ENCODE assay signal across 8 cellular contexts in the genomic region with DNA sequence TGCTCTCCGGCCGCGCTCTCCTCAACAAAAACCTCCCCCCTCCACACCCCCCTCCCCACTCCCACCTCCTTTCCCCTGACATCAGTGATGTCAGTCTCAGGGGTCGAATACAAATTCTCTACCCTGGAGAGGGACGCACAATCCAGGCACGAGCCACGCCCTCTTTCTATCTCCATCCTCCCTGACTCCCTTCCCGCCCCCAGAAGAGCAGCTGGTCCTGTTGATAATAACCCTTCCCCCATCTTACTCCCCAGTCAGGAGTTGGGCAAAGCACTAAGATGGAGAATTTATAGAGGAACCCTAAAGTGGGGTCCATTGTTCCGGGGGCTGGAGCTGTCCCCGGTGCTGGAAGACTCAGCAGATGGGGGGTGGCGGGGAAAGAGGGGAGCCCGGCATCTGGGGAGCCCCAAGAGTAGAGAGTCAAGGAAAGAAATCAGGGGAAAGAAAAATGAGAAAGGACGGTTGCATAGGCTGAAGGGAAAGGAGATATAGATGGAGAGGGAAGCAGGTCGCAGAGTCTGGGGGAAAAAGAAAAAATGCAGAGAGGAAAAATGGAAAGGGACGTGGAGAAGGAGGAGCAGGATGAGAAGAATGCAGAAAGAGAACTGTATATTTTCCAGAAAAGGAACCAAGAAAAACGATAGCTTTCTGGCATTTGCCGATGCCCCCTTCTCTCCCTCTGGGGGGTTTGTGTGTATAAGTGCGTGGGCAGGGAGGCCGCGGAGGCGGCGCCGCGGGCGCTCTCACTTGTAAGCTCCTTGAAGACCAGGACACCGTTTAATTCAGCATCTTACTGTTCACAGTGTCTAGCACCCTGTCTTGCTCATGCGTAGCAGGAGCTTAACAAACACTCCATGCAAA. TPM values are rescaled to one million over a fixed set of nuclear protein-coding genes. Genes with fewer than 3 reads are reported as not detected.
DNase-seq lines count a peak whose midpoint lies in the region; ATAC-seq and TF ChIP-seq lines count a peak whose summit lies in the region.

A gene (minus strand): TSS at position 33 of the 861 bp plus-strand sequence. CDS start 783 bp downstream, outside the sequence.

- H3K4me1 Mint-ChIP-seq in glutamatergic neuron (ENCODE audit: low read depth, unreplicated experiment): peaks cover 57% of the 10 kb centered on the region
- H3K4me1 Mint-ChIP-seq in stimulated activated effector memory CD8-positive, alpha-beta T cell treated with anti-CD3 and anti-CD28 coated beads, Interleukin-12 subunit alpha, Interleukin-12 subunit beta, amount 100 ng/mL, for 72 hours: peaks cover 39% of the 10 kb centered on the region

- peak within 1 kb of the TSS; percentile 100 for H3K27ac Mint-ChIP-seq in glutamatergic neuron (ENCODE audit: unreplicated experiment)
- no peak within 1 kb of the TSS for H3K27ac Mint-ChIP-seq in stimulated activated effector memory CD8-positive, alpha-beta T cell treated with anti-CD3 and anti-CD28 coated beads, Interleukin-12 subunit alpha, Interleukin-12 subunit beta, amount 100 ng/mL, for 72 hours

- no peak within 1 kb of the TSS for H3K27ac ChIP-seq in BLaER1
- peak within 1 kb of the TSS; percentile 87 for H3K27ac ChIP-seq in HUES64 (ENCODE audit: low read depth, low read length)

- TF ChIP-seq CTCF in glutamatergic neuron (IDR thresholded peaks at IDR 0.05; ENCODE audit: partially characterized antibody, unreplicated experiment): no peak

- peaks cover 47% of the 10 kb centered on the region for H3K4me1 ChIP-seq in BLaER1
- H3K4me1 ChIP-seq in HUES64 (ENCODE audit: insufficient read depth, low read length): peaks cover 6% of the 10 kb centered on the region; the same call in 1 of the 2 replicates

- peaks cover 11% of the 10 kb centered on the region for H3K36me3 Mint-ChIP-seq in glutamatergic neuron (ENCODE audit: unreplicated experiment)
- H3K36me3 Mint-ChIP-seq in stimulated activated effector memory CD8-positive, alpha-beta T cell treated with anti-CD3 and anti-CD28 coated beads, Interleukin-12 subunit alpha, Interleukin-12 subunit beta, amount 100 ng/mL, for 72 hours: peaks cover 6% of the 10 kb centered on the region

- peak within 1 kb of the TSS; percentile 100 for H3K4me3 Mint-ChIP-seq in glutamatergic neuron (ENCODE audit: unreplicated experiment)
- H3K4me3 Mint-ChIP-seq in stimulated activated effector memory CD8-positive, alpha-beta T cell treated with anti-CD3 and anti-CD28 coated beads, Interleukin-12 subunit alpha, Interleukin-12 subunit beta, amount 100 ng/mL, for 72 hours: peak within 1 kb of the TSS; percentile 76

- no peaks in the 10 kb centered on the region for H3K9me3 ChIP-seq in BLaER1
- H3K9me3 ChIP-seq in HUES64 (ENCODE audit: insufficient read depth, low read depth, low read length): no peaks in the 10 kb centered on the region

- H4K20me1 ChIP-seq in BLaER1: no peaks in the 10 kb centered on the region

- H3K9ac ChIP-seq in BLaER1 (no peak within 1 kb of the TSS), HUES64 (ENCODE audit: low read depth, low read length) (no peak within 1 kb of the TSS)

- peaks cover 18% of the 10 kb centered on the region for H3K27me3 Mint-ChIP-seq in glutamatergic neuron (ENCODE audit: unreplicated experiment)

- H3K9me3 Mint-ChIP-seq in glutamatergic neuron (ENCODE audit: unreplicated experiment): peaks cover 18% of the 10 kb centered on the region
- no peaks in the 10 kb centered on the region for H3K9me3 Mint-ChIP-seq in stimulated activated effector memory CD8-positive, alpha-beta T cell treated with anti-CD3 and anti-CD28 coated beads, Interleukin-12 subunit alpha, Interleukin-12 subunit beta, amount 100 ng/mL, for 72 hours

- 4% methylated on average over 27 of the region's 27 CpGs for WGBS in HUES64

- DNase-seq in SHP77 (lab: John Stamatoyannopoulos, UW): peak; percentile 100
- peak; percentile 87 for DNase-seq in glutamatergic neuron
- DNase-seq in stimulated activated effector memory CD8-positive, alpha-beta T cell treated with anti-CD3 and anti-CD28 coated beads, Interleukin-12 subunit alpha, Interleukin-12 subunit beta, amount 100 ng/mL, for 72 hours (ENCODE audit: low spot score in 2 of 2): no peak
- DNase-seq in amniotic stem cell (lab: John Stamatoyannopoulos, UW): no peak

- H3K4me2 ChIP-seq in BLaER1: peak within 1 kb of the TSS; percentile 34

- H3K36me3 ChIP-seq in BLaER1 (no peaks in the 10 kb centered on the region), HUES64 (ENCODE audit: insufficient read depth, low read length) (no peaks in the 10 kb centered on the region)

- H3K4me3 ChIP-seq in BLaER1: no peak within 1 kb of the TSS
- H3K4me3 ChIP-seq in HUES64 (ENCODE audit: low read length): peak within 1 kb of the TSS; percentile 51

- H3K27me3 ChIP-seq in BLaER1: peaks cover 61% of the 10 kb centered on the region
- H3K27me3 ChIP-seq in HUES64 (ENCODE audit: insufficient read depth, low read length): peaks cover 50% of the 10 kb centered on the region

- no peak for ATAC-seq in stimulated activated effector memory CD8-positive, alpha-beta T cell treated with anti-CD3 and anti-CD28 coated beads, Interleukin-12 subunit alpha, Interleukin-12 subunit beta, amount 100 ng/mL, for 72 hours
- ATAC-seq in GM21423 (IDR thresholded peaks at IDR 0.05; ENCODE audit: unreplicated experiment) (no peak), HG02981 (IDR thresholded peaks at IDR 0.05; ENCODE audit: unreplicated experiment) (no peak)

RNA-seq across cellular contexts. Expression of the gene that starts here (rescaled TPM):
- 0.95 TPM for polyA plus RNA-seq in HUES64 (2013, experiment 1 of 2)
- 1.8 TPM for polyA plus RNA-seq in HUES64 (2013, experiment 2 of 2)
- 274 TPM for total RNA-seq in glutamatergic neuron (ENCODE audit: unreplicated experiment)

Comparison
In these comparisons a context has a peak if more than half of its experiments do, and no peak if none do; other contexts are left out.
1. DNase-seq: peak in SHP77 (2 of 2) and glutamatergic neuron (single experiment); none in stimulated activated effector memory CD8-positive, alpha-beta T cell treated with anti-CD3 and anti-CD28 coated beads, Interleukin-12 subunit alpha, Interleukin-12 subunit beta, amount 100 ng/mL, for 72 hours (0 of 2) and amniotic stem cell (single experiment).